In genomic region chr10:109883859-109884771, GRCh38 we compare ENCODE assay signal across 8 cellular contexts. TPM values are rescaled to one million over a fixed set of nuclear protein-coding genes. Genes with fewer than 3 reads are reported as not detected.
DNase-seq lines count a peak whose midpoint lies in the region; ATAC-seq and TF ChIP-seq lines count a peak whose summit lies in the region.

No MANE protein-coding gene starts in this region.

- H3K36me3 Mint-ChIP-seq in activated naive CD4-positive, alpha-beta T cell treated with anti-CD3 and anti-CD28 coated beads, Interleukin-2, amount 10 ng/mL, durations not matched to agents 7 days and 5 days = peaks cover 56% of the 10 kb centered on the region
- peaks cover 37% of the 10 kb centered on the region for H3K36me3 Mint-ChIP-seq in osteocyte (ENCODE audit: unreplicated experiment)

- no peaks in the 10 kb centered on the region for H3K9me3 Mint-ChIP-seq in activated naive CD4-positive, alpha-beta T cell treated with anti-CD3 and anti-CD28 coated beads, Interleukin-2, amount 10 ng/mL, durations not matched to agents 7 days and 5 days
- no peaks in the 10 kb centered on the region for H3K9me3 Mint-ChIP-seq in osteocyte (ENCODE audit: unreplicated experiment)

- H3K4me3 Mint-ChIP-seq in activated naive CD4-positive, alpha-beta T cell treated with anti-CD3 and anti-CD28 coated beads, Interleukin-2, amount 10 ng/mL, durations not matched to agents 7 days and 5 days = no peak overlapping the region
- peak overlapping the region; percentile 48 for H3K4me3 Mint-ChIP-seq in osteocyte (ENCODE audit: unreplicated experiment)

- H3K27ac Mint-ChIP-seq in activated naive CD4-positive, alpha-beta T cell treated with anti-CD3 and anti-CD28 coated beads, Interleukin-2, amount 10 ng/mL, durations not matched to agents 7 days and 5 days = no peak overlapping the region
- peak overlapping the region; percentile 95 for H3K27ac Mint-ChIP-seq in osteocyte (ENCODE audit: unreplicated experiment)

- peaks cover 9% of the 10 kb centered on the region for H3K4me1 Mint-ChIP-seq in activated naive CD4-positive, alpha-beta T cell treated with anti-CD3 and anti-CD28 coated beads, Interleukin-2, amount 10 ng/mL, durations not matched to agents 7 days and 5 days
- peaks cover 33% of the 10 kb centered on the region for H3K4me1 Mint-ChIP-seq in osteocyte (ENCODE audit: unreplicated experiment)

- intact Hi-C loops in tibial artery (cut with DNase I; ENCODE audit: low total_unique reads) = loop anchor here (5.0 to 10.0 kb wide), 5 partner anchors 38 to 421 kb away; partner anchors contain the start of genes SMNDC1 and XPNPEP1

- no peak overlapping the region for H3K4me3 ChIP-seq in LNCaP clone FGC (ENCODE audit: low read depth, low read length)
- H3K4me3 ChIP-seq in SJSA1 = 0 out of 2 replicates have a peak overlapping the region, but pooled peaks have one; percentile 5
- H3K4me3 ChIP-seq in tibial artery = peak overlapping the region in 1 of 2 donors; percentile 14

- peak; percentile 44 for ATAC-seq in GM21825 (IDR thresholded peaks at IDR 0.05; ENCODE audit: unreplicated experiment)

- CTCF ChIA-PET in activated naive CD4-positive, alpha-beta T cell treated with anti-CD3 and anti-CD28 coated beads, Interleukin-2, amount 10 ng/mL, durations not matched to agents 7 days and 5 days (lab: Charles Lee) = interaction anchor here (0.6 to 3.9 kb wide), 47 partner anchors 8 to 421 kb away, joined by 3 to 26 read pairs (median 5); partner anchors contain the start of gene SMNDC1

- H3K9me3 ChIP-seq in SJSA1 (replicated peaks) = no peaks in the 10 kb centered on the region
- H3K9me3 ChIP-seq in tibial artery = no peaks in the 10 kb centered on the region

- H3K27me3 ChIP-seq in SJSA1 (replicated peaks) (no peaks in the 10 kb centered on the region), tibial artery (no peaks in the 10 kb centered on the region)

- no peaks in the 10 kb centered on the region for H3K27me3 Mint-ChIP-seq in activated naive CD4-positive, alpha-beta T cell treated with anti-CD3 and anti-CD28 coated beads, Interleukin-2, amount 10 ng/mL, durations not matched to agents 7 days and 5 days
- H3K27me3 Mint-ChIP-seq in osteocyte (ENCODE audit: unreplicated experiment) = no peaks in the 10 kb centered on the region

- peak; percentile 98 for TF ChIP-seq CTCF in LNCaP clone FGC (IDR thresholded peaks at IDR 0.05; ENCODE audit: control insufficient read depth, extremely low read depth, insufficient read depth)
- TF ChIP-seq CTCF in osteocyte (IDR thresholded peaks at IDR 0.05) = peak; percentile 98
- TF ChIP-seq CTCF in tibial artery (IDR thresholded peaks at IDR 0.05) = peak; percentile 96

- H3K27ac ChIP-seq in SJSA1 (peak overlapping the region; percentile 64), tibial artery (peak overlapping the region; percentile 54 to 73)

- H3K4me1 ChIP-seq in SJSA1 (replicated peaks) = peaks cover 11% of the 10 kb centered on the region
- peaks cover 5 to 12% (median 8%) of the 10 kb centered on the region in 4 donors for H3K4me1 ChIP-seq in tibial artery

- H3K36me3 ChIP-seq in SJSA1 (peaks cover 64% of the 10 kb centered on the region), tibial artery (peaks cover 32 to 66% (median 44%) of the 10 kb centered on the region in 3 donors)

- DNase-seq in EH (ENCODE audit: low read depth) (peak; percentile 89), LNCaP clone FGC (ENCODE audit: low read depth) (peak; percentile 72), SJSA1 (ENCODE audit: low read depth in 1 of 2, low spot score in 2 of 2) (peak; percentile 85 to 87), glomerular visceral epithelial cell (ENCODE audit: extremely low spot score) (peak; percentile 91), osteocyte (ENCODE audit: extremely low spot score, unreplicated experiment) (peak; percentile 92), tibial artery (peak; percentile 71 to 87)
- peak; percentile 71 for DNase-seq in activated naive CD4-positive, alpha-beta T cell treated with anti-CD3 and anti-CD28 coated beads, Interleukin-2, amount 10 ng/mL, durations not matched to agents 7 days and 5 days

RNA-seq across cellular contexts. Expression of gene XPNPEP1, which starts 39.2 kb away (rescaled TPM):
- total RNA-seq in SJSA1 (2014; rRNA removed; shearing (Covaris generic)) = 81.3 and 105 TPM in 2 replicates
- 74.5 and 86.5 TPM in 2 replicates for total RNA-seq in osteocyte
